ENCODE assay signal across 14 cellular contexts in genomic region chr5:1444361-1445189, GRCh38. TPM values are rescaled to one million over a fixed set of nuclear protein-coding genes. Genes with fewer than 3 reads are reported as not detected.
DNase-seq lines count a peak whose midpoint lies in the region; ATAC-seq, FAIRE-seq and TF ChIP-seq lines count a peak whose summit lies in the region.
"Had no signal": no experiment of that assay in that cellular context is flagged by ENCODE, and none has a peak within 500 bp of the region (broad histone marks: within the 10 kb centered on the region; RNA-seq: fewer than 3 reads in every experiment).

No MANE protein-coding gene starts in this region.

- ATAC-seq in GM12878 (no peak), thoracic aorta (ENCODE audit: insufficient number of reproducible peaks, low FRiP score, low read depth) (no peak), GM21390 (IDR thresholded peaks at IDR 0.05; ENCODE audit: unreplicated experiment) (no peak)

- H3K4me1 ChIP-seq in GM12878 (ENCODE audit: control insufficient read depth, insufficient read depth, low read length), result no peaks in the 10 kb centered on the region
- H3K4me1 ChIP-seq in thoracic aorta (ENCODE audit: control insufficient read depth in 1 of 2, low read depth in 2 of 2), result peaks cover 0 to 11% of the 10 kb centered on the region in 2 donors
- H3K4me1 ChIP-seq in adrenal gland (replicated peaks in 1 of 2), result no peaks in the 10 kb centered on the region

- CTCF ChIA-PET in GM12878 (lab: Yijun Ruan, JAX), result no interaction called here

- H3K36me3 ChIP-seq in GM12878 (ENCODE audit: control insufficient read depth in 2 of 2, insufficient read depth in 2 of 2, low read length in 1 of 2) (no peaks in the 10 kb centered on the region), thoracic aorta (no peaks in the 10 kb centered on the region), adrenal gland (replicated peaks in 1 of 2) (no peaks in the 10 kb centered on the region)

- H3K9me3 ChIP-seq in GM12878 (replicated peaks; ENCODE audit: control insufficient read depth, insufficient read depth, low read length) (no peaks in the 10 kb centered on the region; the same call in 2 of the 3 replicates), thoracic aorta (no peaks in the 10 kb centered on the region), adrenal gland (replicated peaks in 1 of 3) (no peaks in the 10 kb centered on the region)

- in situ Hi-C loops in GM12878 (cut with MboI), result no loop called here

- H4K20me1 ChIP-seq in GM12878 (ENCODE audit: control insufficient read depth, insufficient read depth), result no peaks in the 10 kb centered on the region

- H3K4me3 ChIP-seq in GM12878 (no peak overlapping the region), thoracic aorta (peak overlapping the region; percentile 35), adrenal gland (peak overlapping the region in 1 of 4 donors; percentile 11)

- no peak for FAIRE-seq in GM12878 (lab: Jason Lieb, UNC)

- BruUV-seq in GM12878 (replicated peaks; lab: Mats Ljungman, UMichigan), result no TSS peak

- DNase-seq in activated gamma-delta T cell (lab: John Stamatoyannopoulos, UW), result peak; percentile 11
- DNase-seq in activated gamma-delta T cell treated with Interleukin-2 at 50 U/mL for 16 hours, result no peak
- no peak for DNase-seq in GM12878 (ENCODE audit: low read depth, low spot score)
- peak; percentile 80 for DNase-seq in mesenteric fat pad (ENCODE audit: low spot score)
- DNase-seq in thoracic aorta (ENCODE audit: low spot score), result no peak
- no peak for DNase-seq in AG08395 (ENCODE audit: low spot score)
- no peak for DNase-seq in adrenal gland
- DNase-seq: activated CD4-positive, alpha-beta T cell treated with anti-CD3 and anti-CD28 coated beads for 1 hour; AML-193; amygdala; NCI-H446 had no signal

- POLR2A ChIA-PET in GM12878 (lab: Charles Lee), result no interaction called here

- no peak overlapping the region for H3K4me2 ChIP-seq in GM12878 (ENCODE audit: control insufficient read depth, insufficient read depth)

- TF ChIP-seq POLR2A in GM12878 (IDR thresholded peaks at IDR 0.05; ENCODE audit: low read depth, low read length), result no peak
- TF ChIP-seq POLR2A in adrenal gland (IDR thresholded peaks at IDR 0.05), result no peak

- intact Hi-C loops in GM12878 (cut with micrococcal nuclease; ENCODE audit: unreplicated experiment), result no loop called here
- intact Hi-C loops in adrenal gland (cut with DNase I), result no loop called here

- H3K79me2 ChIP-seq in GM12878 (ENCODE audit: control insufficient read depth, insufficient read depth, low read length), result no peaks in the 10 kb centered on the region

- no peak for TF ChIP-seq CTCF in GM12878 (IDR thresholded peaks at IDR 0.05 in 2 of 3, conservative IDR thresholded peaks at IDR 0.05 in 1 of 3; ENCODE audit: control insufficient read depth in 2 of 3, extremely low read depth in 1 of 3, insufficient read depth in 1 of 3, low read depth in 3 of 3, low read length in 3 of 3)
- no peak for TF ChIP-seq CTCF in thoracic aorta (IDR thresholded peaks at IDR 0.05)
- TF ChIP-seq CTCF in adrenal gland (IDR thresholded peaks at IDR 0.05), result no peak

- TF ChIP-seq EP300 in GM12878 (IDR thresholded peaks at IDR 0.05; ENCODE audit: borderline replicate concordance in 1 of 2, control insufficient read depth in 1 of 2, low read depth in 2 of 2, low read length in 2 of 2), result no peak

- no peak for TF ChIP-seq RAD21 in GM12878 (IDR thresholded peaks at IDR 0.05; ENCODE audit: insufficient read depth, low read depth, low read length)

- peaks cover 8% of the 10 kb centered on the region in 2 experiments for H3K27me3 ChIP-seq in GM12878 (replicated peaks in 1 of 2; ENCODE audit: control insufficient read depth in 2 of 2, insufficient read depth in 2 of 2, low read length in 1 of 2)
- H3K27me3 ChIP-seq in thoracic aorta (replicated peaks; ENCODE audit: insufficient read depth), result peaks cover 7% of the 10 kb centered on the region
- H3K27me3 ChIP-seq in adrenal gland, result peaks cover 56% of the 10 kb centered on the region

- H3K9ac ChIP-seq in GM12878 (ENCODE audit: control insufficient read depth, insufficient read depth, low read length), result no peak overlapping the region

- SMC1A ChIA-PET in GM12878 (lab: Charles Lee; ENCODE audit: uncharacterized antibody, unreplicated experiment), result no interaction called here

- RAD21 ChIA-PET in GM12878 (lab: Charles Lee; ENCODE audit: unreplicated experiment), result no interaction called here

- H3K27ac ChIP-seq in GM12878 (ENCODE audit: control insufficient read depth, insufficient read depth) (no peak overlapping the region), thoracic aorta (no peak overlapping the region), adrenal gland (no peak overlapping the region)

- H2AFZ ChIP-seq in GM12878 (ENCODE audit: control insufficient read depth, low read depth, low read length), result no peak overlapping the region

- WGBS in GM12878 (ENCODE audit: insufficient coverage, insufficient replicate concordance, low lambda C conversion rate, missing lambda C conversion rate), result 77% methylated on average over 50 of the region's 68 CpGs
- 2 to 29% (median 7%) methylated on average over 6 to 68 of the region's 68 CpGs for WGBS in adrenal gland, 4 donors

TF ChIP-seq in GM12878, 131 proteins besides CTCF, POLR2A, EP300 and RAD21:
- TF ChIP-seq RBBP5 (conservative IDR thresholded peaks at IDR 0.05) (no peak), ATF7 (IDR thresholded peaks at IDR 0.05; ENCODE audit: low read depth) (no peak), HDAC2 (IDR thresholded peaks at IDR 0.05) (no peak), HDGF (IDR thresholded peaks at IDR 0.05) (no peak), BCL3 (IDR thresholded peaks at IDR 0.05; ENCODE audit: borderline replicate concordance, insufficient read depth, low read depth, low read length, poor library complexity, severe bottlenecking) (peak; percentile 19)

RNA-seq across cellular contexts. Expression of gene SLC6A3, which starts 0.7 kb away (rescaled TPM):
- total RNA-seq in GM12878 (2013; cell fraction: nucleolus; rRNA removed), result not detected in 2 replicates
- total RNA-seq in GM12878 (2014; rRNA removed) (not detected in 2 replicates), GM12878 (2014; rRNA removed; fragmentation: Illumina TruSeq; extraction: Trizol) (not detected in 2 replicates), GM12878 (2021) (not detected in 2 replicates), mesenteric fat pad (not detected), thoracic aorta (under 1 TPM in 1 of 2 donors, not detected in 1; 0.14 TPM), adrenal gland (not detected)
- not detected for polyA plus RNA-seq in GM12878 (2011; ENCODE audit: low read depth)
- polyA plus RNA-seq in GM12878 (2011; rRNA removed) (0.01 TPM in 1 of 2 replicates, not detected in the other), GM12878 (2014; fragmentation: Illumina TruSeq; extraction: Trizol) (not detected in 2 replicates), GM12878 (2014; fragmentation: Nextera tagmentation; extraction: Ambion mirVana) (not detected), GM12878 (2014; rRNA removed) (not detected in 2 replicates), GM12878 (2016; fragmentation: Nextera tagmentation; extraction: Ambion mirVana) (not detected), adrenal gland (under 1 TPM in 1 of 3 donors, not detected in 2; 0.10 TPM)
- 0.05 TPM in 1 of 2 replicates, not detected in the other for polyA plus RNA-seq in GM12878 (2011; cell fraction: cytosol; rRNA removed)
- not detected in 2 replicates for polyA plus RNA-seq in GM12878 (2011; cell fraction: nucleus; rRNA removed)
- polyA plus RNA-seq in GM12878 (2012), result 0.07 and 0.18 TPM in 2 replicates
- polyA minus RNA-seq in GM12878 (2011; rRNA and poly(A)+ RNA removed), result not detected in 2 replicates
- not detected in 2 replicates for polyA minus RNA-seq in GM12878 (2011; cell fraction: cytosol; rRNA and poly(A)+ RNA removed)
- polyA minus RNA-seq in GM12878 (2011; cell fraction: nucleus; rRNA and poly(A)+ RNA removed), result not detected in 2 replicates
- total RNA-seq: osteocyte, SK-MEL-5 had no signal

Comparison
In these comparisons a context has a peak if more than half of its experiments do, and no peak if none do; other contexts are left out.
1. DNase-seq: peak in activated gamma-delta T cell (single experiment) and mesenteric fat pad (single experiment); none in activated gamma-delta T cell treated with Interleukin-2 at 50 U/mL for 16 hours (single experiment), GM12878 (single experiment), thoracic aorta (single experiment), AG08395 (single experiment) and adrenal gland (0 of 7).